8 cellular contexts compared by ENCODE assay signal in the genomic region with DNA sequence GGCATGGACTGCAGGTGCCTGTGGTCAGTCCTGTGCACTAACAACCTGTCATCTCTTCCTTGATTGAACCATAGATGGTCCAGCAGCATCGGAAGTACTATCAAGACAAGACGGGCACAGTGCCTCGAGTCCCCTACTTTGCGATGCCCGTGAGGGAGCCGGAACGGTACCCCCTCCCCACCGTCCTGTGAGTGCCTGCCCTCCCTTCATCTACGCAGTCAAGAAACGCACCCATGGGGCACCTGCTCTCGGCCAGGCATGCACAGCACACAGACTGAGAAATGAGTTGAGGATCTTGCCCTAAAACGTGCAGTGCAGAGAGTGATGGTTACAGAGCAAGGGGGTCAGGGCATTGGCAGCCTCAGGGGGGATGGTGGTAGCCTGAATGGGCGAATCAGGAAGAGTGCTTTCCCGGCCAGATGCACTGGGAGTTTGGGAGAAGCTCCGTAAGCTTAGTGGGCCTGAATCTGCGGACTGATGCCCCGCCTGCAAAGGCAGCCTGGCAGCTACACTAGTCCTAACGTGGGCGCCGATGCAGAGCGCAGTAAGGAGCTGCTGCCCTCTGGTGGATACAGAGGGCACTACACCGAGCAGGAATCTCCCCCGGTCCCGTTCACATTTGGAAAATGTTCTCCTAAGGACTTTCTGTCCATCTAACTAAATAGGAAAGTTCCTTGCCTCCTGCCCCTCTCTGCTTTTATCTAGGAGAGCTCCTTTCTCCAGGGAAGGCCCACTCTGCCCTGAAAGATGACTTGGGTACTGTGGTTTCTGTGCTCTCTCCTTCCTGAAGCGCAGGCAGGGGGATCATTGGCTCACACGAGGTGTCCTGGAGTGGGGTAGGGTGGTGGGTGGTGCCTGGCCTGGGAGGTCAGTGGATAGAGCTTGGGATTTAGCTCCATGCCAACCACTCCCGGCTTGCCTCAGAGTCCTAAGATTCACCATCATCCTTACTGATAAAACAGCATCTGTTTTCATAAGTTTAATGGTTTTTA.
DNase-seq lines count a peak whose midpoint lies in the region; ATAC-seq and TF ChIP-seq lines count a peak whose summit lies in the region.

No MANE protein-coding gene starts in this region.

- H3K9me3 Mint-ChIP-seq in naive thymus-derived CD4-positive, alpha-beta T cell = no peaks in the 10 kb centered on the region
- H3K9me3 Mint-ChIP-seq in stimulated activated memory B cell treated with anti-CD40 and anti-IgM and Interleukin-4, amounts not matched to agents 10 μg/mL and 1 μg/mL and 100 μg/mL, for 72 hours = no peaks in the 10 kb centered on the region

- H3K4me1 Mint-ChIP-seq in naive thymus-derived CD4-positive, alpha-beta T cell = peaks cover 0 to 5% (median 0%) of the 10 kb centered on the region in 7 donors
- no peaks in the 10 kb centered on the region for H3K4me1 Mint-ChIP-seq in stimulated activated memory B cell treated with anti-CD40 and anti-IgM and Interleukin-4, amounts not matched to agents 10 μg/mL and 1 μg/mL and 100 μg/mL, for 72 hours

- H3K36me3 ChIP-seq in naive thymus-derived CD4-positive, alpha-beta T cell (ENCODE audit: control insufficient read depth in 2 of 3, insufficient read depth in 3 of 3, low read length in 3 of 3) = no peaks in the 10 kb centered on the region

- no peaks in the 10 kb centered on the region for H3K36me3 Mint-ChIP-seq in naive thymus-derived CD4-positive, alpha-beta T cell
- no peaks in the 10 kb centered on the region for H3K36me3 Mint-ChIP-seq in stimulated activated memory B cell treated with anti-CD40 and anti-IgM and Interleukin-4, amounts not matched to agents 10 μg/mL and 1 μg/mL and 100 μg/mL, for 72 hours

- TF ChIP-seq POLR2A in erythroblast (IDR thresholded peaks at IDR 0.05; ENCODE audit: low read length) = no peak

- POLR2A ChIA-PET in naive thymus-derived CD4-positive, alpha-beta T cell (lab: Charles Lee) = interaction anchor here (0.6 kb wide), 1 partner anchor 59 kb away, joined by 3 read pairs; no protein-coding TSS in a partner anchor

- no peak overlapping the region for H3K27ac Mint-ChIP-seq in naive thymus-derived CD4-positive, alpha-beta T cell
- H3K27ac Mint-ChIP-seq in stimulated activated memory B cell treated with anti-CD40 and anti-IgM and Interleukin-4, amounts not matched to agents 10 μg/mL and 1 μg/mL and 100 μg/mL, for 72 hours = no peak overlapping the region

- H3K27me3 Mint-ChIP-seq in naive thymus-derived CD4-positive, alpha-beta T cell = peaks cover 5 to 13% (median 10%) of the 10 kb centered on the region in 5 donors
- H3K27me3 Mint-ChIP-seq in stimulated activated memory B cell treated with anti-CD40 and anti-IgM and Interleukin-4, amounts not matched to agents 10 μg/mL and 1 μg/mL and 100 μg/mL, for 72 hours = peaks cover 89% of the 10 kb centered on the region

- intact Hi-C loops in naive thymus-derived CD4-positive, alpha-beta T cell (cut with micrococcal nuclease) = loop anchor here (1.0 to 5.0 kb wide), 7 partner anchors 74 to 626 kb away; a partner anchor contains a TSS

- no peaks in the 10 kb centered on the region for H3K4me1 ChIP-seq in naive thymus-derived CD4-positive, alpha-beta T cell (ENCODE audit: control insufficient read depth in 2 of 2, insufficient read depth in 2 of 2, low read length in 2 of 2)

- peaks cover 0 to 5% of the 10 kb centered on the region in 2 donors for H3K27me3 ChIP-seq in naive thymus-derived CD4-positive, alpha-beta T cell (ENCODE audit: control insufficient read depth in 2 of 2, insufficient read depth in 2 of 2, low read length in 2 of 2)

- no peak overlapping the region for H3K27ac ChIP-seq in naive thymus-derived CD4-positive, alpha-beta T cell (ENCODE audit: low read depth, low read length)

- no peaks in the 10 kb centered on the region for H3K9me3 ChIP-seq in naive thymus-derived CD4-positive, alpha-beta T cell (ENCODE audit: control insufficient read depth in 2 of 3, low read length in 3 of 3)

- peak; percentile 88 for ATAC-seq in naive thymus-derived CD4-positive, alpha-beta T cell
- peak; percentile 66 for ATAC-seq in stimulated activated memory B cell treated with anti-CD40 and anti-IgM and Interleukin-4, amounts not matched to agents 10 μg/mL and 1 μg/mL and 100 μg/mL, for 72 hours
- no peak for ATAC-seq in HG03378 (IDR thresholded peaks at IDR 0.05; ENCODE audit: unreplicated experiment)

- CTCF ChIA-PET in naive thymus-derived CD4-positive, alpha-beta T cell (lab: Charles Lee) = interaction anchor here (0.6 to 2.7 kb wide), 11 partner anchors 8 to 627 kb away, joined by 3 to 11 read pairs (median 4); no protein-coding TSS in a partner anchor

- no peak overlapping the region for H3K4me3 Mint-ChIP-seq in naive thymus-derived CD4-positive, alpha-beta T cell
- H3K4me3 Mint-ChIP-seq in stimulated activated memory B cell treated with anti-CD40 and anti-IgM and Interleukin-4, amounts not matched to agents 10 μg/mL and 1 μg/mL and 100 μg/mL, for 72 hours = no peak overlapping the region

- peak; percentile 24 for DNase-seq in CMK (ENCODE audit: low read depth)
- DNase-seq in HK-2 (ENCODE audit: unreplicated experiment) = peak; percentile 63
- peak; percentile 23 for DNase-seq in NOMO-1 treated with dmso at 0.1 percent for 144 hours (lab: John Stamatoyannopoulos, UW; ENCODE audit: unreplicated experiment)
- peak; percentile 9 for DNase-seq in activated CD8-positive, alpha-beta memory T cell treated with anti-CD3 and anti-CD28 coated beads, Interleukin-2, amount 50 U/mL, for 1 hour (ENCODE audit: extremely low read depth)
- DNase-seq in erythroblast (lab: John Stamatoyannopoulos, UW) = peak; percentile 43 to 74
- DNase-seq in naive thymus-derived CD4-positive, alpha-beta T cell = peak; percentile 17 to 66 (median 52)

- H3K4me3 ChIP-seq in naive thymus-derived CD4-positive, alpha-beta T cell (ENCODE audit: low read length) = no peak overlapping the region

Comparison
In these comparisons a context has a peak if more than half of its experiments do, and no peak if none do; other contexts are left out.
1. DNase-seq: peak in every context shown above with its lines; median percentile 63 in HK-2; 58 in erythroblast; 52 in naive thymus-derived CD4-positive, alpha-beta T cell; 24 in CMK; 23 in NOMO-1 treated with dmso at 0.1 percent for 144 hours; 9 in activated CD8-positive, alpha-beta memory T cell treated with anti-CD3 and anti-CD28 coated beads, Interleukin-2, amount 50 U/mL, for 1 hour.